Comparison of ENCODE assay signal across 13 cellular contexts in genomic region chr5:181198905-181199519, GRCh38. TPM values are rescaled to one million over a fixed set of nuclear protein-coding genes. Genes with fewer than 3 reads are reported as not detected.
DNase-seq lines count a peak whose midpoint lies in the region; ATAC-seq and TF ChIP-seq lines count a peak whose summit lies in the region.
"Had no signal": no experiment of that assay in that cellular context is flagged by ENCODE, and none has a peak within 500 bp of the region (broad histone marks: within the 10 kb centered on the region; RNA-seq: fewer than 3 reads in every experiment).

No MANE protein-coding gene starts in this region.

- peak; percentile 76 for ATAC-seq in GM21360 (IDR thresholded peaks at IDR 0.05; ENCODE audit: unreplicated experiment)
- ATAC-seq in HG02973 (IDR thresholded peaks at IDR 0.05; ENCODE audit: unreplicated experiment): peak; percentile 62
- ATAC-seq in T-helper 17 cell: peak; percentile 32

- peaks cover 9% of the 10 kb centered on the region for H3K4me1 Mint-ChIP-seq in T-helper 17 cell
- peaks cover 1% of the 10 kb centered on the region for H3K4me1 Mint-ChIP-seq in activated T-helper 2 cell treated with anti-CD3 and anti-CD28 coated beads, Interferon-gamma antibody, Interleukin-2, Interleukin-4, amounts not matched to agents 10 μg/mL and 5 μg/mL and 100 μg/mL, durations not matched to agents 14 hours and 24 hours and 36 hours (ENCODE audit: low read depth)
- peaks cover 5% of the 10 kb centered on the region for H3K4me1 Mint-ChIP-seq in activated T-helper 1 cell treated with anti-CD3 and anti-CD28 coated beads, Interleukin-12 subunit alpha, Interleukin-12 subunit beta, Interleukin-2, Interleukin-4 antibody, amounts not matched to agents 30 ng/mL and 10 ng/mL and 1 ng/mL, durations not matched to agents 14 hours and 24 hours and 36 hours (ENCODE audit: low read depth)

- no peaks in the 10 kb centered on the region for H3K9me3 ChIP-seq in T-helper 17 cell (ENCODE audit: control insufficient read depth, low read length, poor library complexity, severe bottlenecking)

- in situ Hi-C loops in GM13976 (cut with MboI; ENCODE audit: low sequenced_read_pairs, unreplicated experiment): no loop called here

- H3K4me3 Mint-ChIP-seq in T-helper 17 cell: no peak overlapping the region
- H3K4me3 Mint-ChIP-seq in activated T-helper 2 cell treated with anti-CD3 and anti-CD28 coated beads, Interferon-gamma antibody, Interleukin-2, Interleukin-4, amounts not matched to agents 10 μg/mL and 5 μg/mL and 100 μg/mL, durations not matched to agents 14 hours and 24 hours and 36 hours (ENCODE audit: low read depth): no peak overlapping the region
- no peak overlapping the region for H3K4me3 Mint-ChIP-seq in activated T-helper 1 cell treated with anti-CD3 and anti-CD28 coated beads, Interleukin-12 subunit alpha, Interleukin-12 subunit beta, Interleukin-2, Interleukin-4 antibody, amounts not matched to agents 30 ng/mL and 10 ng/mL and 1 ng/mL, durations not matched to agents 14 hours and 24 hours and 36 hours
- H3K4me3 Mint-ChIP-seq: T-helper 1 cell treated with Interleukin-12 subunit alpha and Interleukin-12 subunit beta and Interleukin-4 antibody, amounts not matched to agents 30 μg/mL and 1 μg/mL, for 36 hours had no signal

- intact Hi-C loops in activated T-helper 2 cell treated with anti-CD3 and anti-CD28 coated beads, Interferon-gamma antibody, Interleukin-2, Interleukin-4, amounts not matched to agents 10 μg/mL and 5 μg/mL and 100 μg/mL, durations not matched to agents 14 hours and 24 hours and 36 hours (cut with micrococcal nuclease): no loop called here
- intact Hi-C loops in activated T-helper 1 cell treated with anti-CD3 and anti-CD28 coated beads, Interleukin-12 subunit alpha, Interleukin-12 subunit beta, Interleukin-2, Interleukin-4 antibody, amounts not matched to agents 30 ng/mL and 10 ng/mL and 1 ng/mL, durations not matched to agents 14 hours and 24 hours and 36 hours (cut with micrococcal nuclease): no loop called here

- no peak for TF ChIP-seq CTCF in GM13976 (IDR thresholded peaks at IDR 0.05; ENCODE audit: borderline replicate concordance, control extremely low read depth, extremely low read depth, insufficient read depth, missing control alignments)

- H3K36me3 Mint-ChIP-seq in T-helper 17 cell (ENCODE audit: low read depth): no peaks in the 10 kb centered on the region
- H3K36me3 Mint-ChIP-seq in activated T-helper 2 cell treated with anti-CD3 and anti-CD28 coated beads, Interferon-gamma antibody, Interleukin-2, Interleukin-4, amounts not matched to agents 10 μg/mL and 5 μg/mL and 100 μg/mL, durations not matched to agents 14 hours and 24 hours and 36 hours (ENCODE audit: low read depth): no peaks in the 10 kb centered on the region
- no peaks in the 10 kb centered on the region for H3K36me3 Mint-ChIP-seq in activated T-helper 1 cell treated with anti-CD3 and anti-CD28 coated beads, Interleukin-12 subunit alpha, Interleukin-12 subunit beta, Interleukin-2, Interleukin-4 antibody, amounts not matched to agents 30 ng/mL and 10 ng/mL and 1 ng/mL, durations not matched to agents 14 hours and 24 hours and 36 hours (ENCODE audit: low read depth)

- H3K9me3 Mint-ChIP-seq in activated T-helper 2 cell treated with anti-CD3 and anti-CD28 coated beads, Interferon-gamma antibody, Interleukin-2, Interleukin-4, amounts not matched to agents 10 μg/mL and 5 μg/mL and 100 μg/mL, durations not matched to agents 14 hours and 24 hours and 36 hours: no peaks in the 10 kb centered on the region
- no peaks in the 10 kb centered on the region for H3K9me3 Mint-ChIP-seq in activated T-helper 1 cell treated with anti-CD3 and anti-CD28 coated beads, Interleukin-12 subunit alpha, Interleukin-12 subunit beta, Interleukin-2, Interleukin-4 antibody, amounts not matched to agents 30 ng/mL and 10 ng/mL and 1 ng/mL, durations not matched to agents 14 hours and 24 hours and 36 hours
- H3K9me3 Mint-ChIP-seq: T-helper 1 cell treated with Interleukin-12 subunit alpha and Interleukin-12 subunit beta and Interleukin-4 antibody, amounts not matched to agents 30 μg/mL and 1 μg/mL, for 36 hours had no signal

- H3K27ac Mint-ChIP-seq in T-helper 17 cell: no peak overlapping the region
- H3K27ac Mint-ChIP-seq in activated T-helper 2 cell treated with anti-CD3 and anti-CD28 coated beads, Interferon-gamma antibody, Interleukin-2, Interleukin-4, amounts not matched to agents 10 μg/mL and 5 μg/mL and 100 μg/mL, durations not matched to agents 14 hours and 24 hours and 36 hours: no peak overlapping the region
- no peak overlapping the region for H3K27ac Mint-ChIP-seq in activated T-helper 1 cell treated with anti-CD3 and anti-CD28 coated beads, Interleukin-12 subunit alpha, Interleukin-12 subunit beta, Interleukin-2, Interleukin-4 antibody, amounts not matched to agents 30 ng/mL and 10 ng/mL and 1 ng/mL, durations not matched to agents 14 hours and 24 hours and 36 hours
- H3K27ac Mint-ChIP-seq: T-helper 1 cell treated with Interleukin-12 subunit alpha and Interleukin-12 subunit beta and Interleukin-4 antibody, amounts not matched to agents 30 μg/mL and 1 μg/mL, for 36 hours had no signal

- no peaks in the 10 kb centered on the region for H3K27me3 Mint-ChIP-seq in T-helper 17 cell
- H3K27me3 Mint-ChIP-seq in activated T-helper 2 cell treated with anti-CD3 and anti-CD28 coated beads, Interferon-gamma antibody, Interleukin-2, Interleukin-4, amounts not matched to agents 10 μg/mL and 5 μg/mL and 100 μg/mL, durations not matched to agents 14 hours and 24 hours and 36 hours (ENCODE audit: low read depth): peaks cover 15% of the 10 kb centered on the region
- H3K27me3 Mint-ChIP-seq in activated T-helper 1 cell treated with anti-CD3 and anti-CD28 coated beads, Interleukin-12 subunit alpha, Interleukin-12 subunit beta, Interleukin-2, Interleukin-4 antibody, amounts not matched to agents 30 ng/mL and 10 ng/mL and 1 ng/mL, durations not matched to agents 14 hours and 24 hours and 36 hours (ENCODE audit: insufficient read depth): peaks cover 30% of the 10 kb centered on the region

- DNase-seq in GM13976 (ENCODE audit: low spot score): peak; percentile 75
- no peak for DNase-seq in T-helper 17 cell
- DNase-seq in activated T-helper 2 cell treated with anti-CD3 and anti-CD28 coated beads, Interferon-gamma antibody, Interleukin-2, Interleukin-4, amounts not matched to agents 10 μg/mL and 5 μg/mL and 100 μg/mL, durations not matched to agents 14 hours and 24 hours and 36 hours (ENCODE audit: low spot score): no peak
- DNase-seq in SIG-M5 treated with dmso at 0.1 percent for 504 hours (lab: John Stamatoyannopoulos, UW; ENCODE audit: unreplicated experiment): no peak
- no peak for DNase-seq in activated T-helper 1 cell treated with anti-CD3 and anti-CD28 coated beads, Interleukin-12 subunit alpha, Interleukin-12 subunit beta, Interleukin-2, Interleukin-4 antibody, amounts not matched to agents 30 ng/mL and 10 ng/mL and 1 ng/mL, durations not matched to agents 14 hours and 24 hours and 36 hours (ENCODE audit: low spot score)
- no peak for DNase-seq in effector CD8-positive, alpha-beta T cell (lab: John Stamatoyannopoulos, UW)
- DNase-seq: NCI-H69 had no signal

RNA-seq across cellular contexts. Expression of gene TRIM7, which starts 6.0 kb away (rescaled TPM):
- total RNA-seq in T-helper 17 cell: 1 to 10 TPM; 2.2 to 3.5 TPM
- total RNA-seq in activated T-helper 2 cell treated with anti-CD3 and anti-CD28 coated beads, Interferon-gamma antibody, Interleukin-2, Interleukin-4, amounts not matched to agents 10 μg/mL and 5 μg/mL and 100 μg/mL, durations not matched to agents 14 hours and 24 hours and 36 hours: 3.9 and 4.8 TPM in 2 replicates
- total RNA-seq in activated T-helper 1 cell treated with anti-CD3 and anti-CD28 coated beads, Interleukin-12 subunit alpha, Interleukin-12 subunit beta, Interleukin-2, Interleukin-4 antibody, amounts not matched to agents 30 ng/mL and 10 ng/mL and 1 ng/mL, durations not matched to agents 14 hours and 24 hours and 36 hours: 1.5 and 1.8 TPM in 2 replicates

RNA-seq across cellular contexts. Expression of gene TRIM41, which starts 24.1 kb away (rescaled TPM):
- total RNA-seq in T-helper 17 cell: 10 to 100 TPM; 23.4 to 29.6 TPM
- total RNA-seq in activated T-helper 2 cell treated with anti-CD3 and anti-CD28 coated beads, Interferon-gamma antibody, Interleukin-2, Interleukin-4, amounts not matched to agents 10 μg/mL and 5 μg/mL and 100 μg/mL, durations not matched to agents 14 hours and 24 hours and 36 hours: 32.2 and 33.0 TPM in 2 replicates
- 31.8 and 34.8 TPM in 2 replicates for total RNA-seq in activated T-helper 1 cell treated with anti-CD3 and anti-CD28 coated beads, Interleukin-12 subunit alpha, Interleukin-12 subunit beta, Interleukin-2, Interleukin-4 antibody, amounts not matched to agents 30 ng/mL and 10 ng/mL and 1 ng/mL, durations not matched to agents 14 hours and 24 hours and 36 hours

RNA-seq across cellular contexts. Expression of gene RACK1, which starts 44.7 kb away (rescaled TPM):
- 1,000 to 10,000 TPM; 2,138 to 2,163 TPM for total RNA-seq in T-helper 17 cell
- 2,110 and 2,123 TPM in 2 replicates for total RNA-seq in activated T-helper 2 cell treated with anti-CD3 and anti-CD28 coated beads, Interferon-gamma antibody, Interleukin-2, Interleukin-4, amounts not matched to agents 10 μg/mL and 5 μg/mL and 100 μg/mL, durations not matched to agents 14 hours and 24 hours and 36 hours
- total RNA-seq in activated T-helper 1 cell treated with anti-CD3 and anti-CD28 coated beads, Interleukin-12 subunit alpha, Interleukin-12 subunit beta, Interleukin-2, Interleukin-4 antibody, amounts not matched to agents 30 ng/mL and 10 ng/mL and 1 ng/mL, durations not matched to agents 14 hours and 24 hours and 36 hours: 2,098 and 2,121 TPM in 2 replicates

RNA-seq across cellular contexts. Expression of gene OR2V2, which starts 51.6 kb away (rescaled TPM):
- total RNA-seq in T-helper 17 cell: not detected
- total RNA-seq in activated T-helper 2 cell treated with anti-CD3 and anti-CD28 coated beads, Interferon-gamma antibody, Interleukin-2, Interleukin-4, amounts not matched to agents 10 μg/mL and 5 μg/mL and 100 μg/mL, durations not matched to agents 14 hours and 24 hours and 36 hours: not detected in 2 replicates
- total RNA-seq in activated T-helper 1 cell treated with anti-CD3 and anti-CD28 coated beads, Interleukin-12 subunit alpha, Interleukin-12 subunit beta, Interleukin-2, Interleukin-4 antibody, amounts not matched to agents 30 ng/mL and 10 ng/mL and 1 ng/mL, durations not matched to agents 14 hours and 24 hours and 36 hours: not detected in 2 replicates
- total RNA-seq: cardiac muscle cell, lung microvascular endothelial cell, renal cortical epithelial cell had no signal
